Comparison of ENCODE assay signal across 27 cellular contexts in the genomic region with DNA sequence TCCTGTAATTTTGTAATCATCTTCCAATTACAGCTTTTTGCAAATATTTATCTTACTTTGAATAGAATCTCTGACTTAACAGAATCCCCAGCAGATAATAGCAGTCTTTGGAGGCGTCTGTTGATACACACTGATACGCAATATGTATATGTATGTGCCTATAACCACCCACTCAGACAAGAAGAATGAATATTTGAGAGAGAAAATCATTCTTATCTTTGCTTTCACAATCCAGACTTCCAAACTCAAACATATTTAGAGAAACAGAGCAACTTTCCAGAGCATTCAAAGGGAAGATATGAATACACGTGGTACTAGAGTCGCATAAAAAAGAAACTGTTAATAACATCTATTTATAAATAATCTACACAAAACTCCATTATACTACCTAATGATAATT. TPM values are rescaled to one million over a fixed set of nuclear protein-coding genes. Genes with fewer than 3 reads are reported as not detected.
"Had no signal": no experiment of that assay in that cellular context is flagged by ENCODE, and none has a peak within 500 bp of the region (broad histone marks: within the 10 kb centered on the region; RNA-seq: fewer than 3 reads in every experiment).

No MANE protein-coding gene starts in this region.

- H3K36me3 ChIP-seq: prostate gland, right lobe of liver, spleen, tibial nerve had no signal

- H3K4me3 ChIP-seq: coronary artery, lung, prostate gland, right lobe of liver, spleen, testis, tibial nerve had no signal

- H3K4me1 ChIP-seq: foreskin keratinocyte, parathyroid adenoma, prostate gland had no signal

- H3K4me3 Mint-ChIP-seq: endodermal cell; immature natural killer cell; naive B cell; nephron; stimulated activated memory B cell treated with anti-CD40 and anti-IgM and Interleukin-4, amounts not matched to agents 10 μg/mL and 1 μg/mL and 100 μg/mL, for 72 hours; stimulated activated naive CD8-positive, alpha-beta T cell treated with anti-CD3 and anti-CD28 coated beads, Interleukin-15, Interleukin-2, amounts not matched to agents 100 ng/mL and 50 ng/mL, for 24 hours had no signal

- H3K27ac Mint-ChIP-seq: endodermal cell; immature natural killer cell; naive B cell; nephron; stimulated activated memory B cell treated with anti-CD40 and anti-IgM and Interleukin-4, amounts not matched to agents 10 μg/mL and 1 μg/mL and 100 μg/mL, for 72 hours; stimulated activated naive CD8-positive, alpha-beta T cell treated with anti-CD3 and anti-CD28 coated beads, Interleukin-15, Interleukin-2, amounts not matched to agents 100 ng/mL and 50 ng/mL, for 24 hours had no signal

- DNase-seq: effector CD4-positive, alpha-beta T cell; endodermal cell; erythroblast; foreskin keratinocyte; immature natural killer cell; left colon; left ventricle myocardium superior; mesendoderm; naive B cell; right lobe of liver; spleen; stimulated activated CD4-positive, alpha-beta T cell treated with anti-CD3 and anti-CD28 coated beads, Interleukin-15, amount 100 ng/mL, for 24 hours; stimulated activated CD4-positive, alpha-beta T cell treated with anti-CD3 and anti-CD28 coated beads, Interleukin-1b, Interleukin-23, amount 100 ng/mL, for 48 hours; stimulated activated CD4-positive, alpha-beta T cell treated with anti-CD3 and anti-CD28 coated beads, Interleukin-4, amount 100 ng/mL, for 24 hours; testis had no signal

- H3K9me3 ChIP-seq: prostate gland, right lobe of liver, spleen, testis, tibial nerve had no signal

- H3K27ac ChIP-seq: coronary artery, foreskin keratinocyte, parathyroid adenoma, prostate gland, right lobe of liver, spleen, testis, tibial nerve had no signal

- H3K27me3 ChIP-seq: testis had no signal

- H2AFZ ChIP-seq: parathyroid adenoma had no signal

- H3K79me2 ChIP-seq: parathyroid adenoma had no signal

- H3K9me3 Mint-ChIP-seq: endodermal cell; naive B cell; nephron; stimulated activated memory B cell treated with anti-CD40 and anti-IgM and Interleukin-4, amounts not matched to agents 10 μg/mL and 1 μg/mL and 100 μg/mL, for 72 hours; stimulated activated naive CD8-positive, alpha-beta T cell treated with anti-CD3 and anti-CD28 coated beads, Interleukin-15, Interleukin-2, amounts not matched to agents 100 ng/mL and 50 ng/mL, for 24 hours had no signal

- H3K9ac ChIP-seq: parathyroid adenoma had no signal

- FAIRE-seq: endothelial cell of umbilical vein had no signal

- H3K36me3 Mint-ChIP-seq: immature natural killer cell; stimulated activated memory B cell treated with anti-CD40 and anti-IgM and Interleukin-4, amounts not matched to agents 10 μg/mL and 1 μg/mL and 100 μg/mL, for 72 hours had no signal

RNA-seq across cellular contexts. Expression of a gene that starts 6.1 kb away (rescaled TPM):
- total RNA-seq: dermis microvascular lymphatic vessel endothelial cell, endothelial cell of umbilical vein, foreskin keratinocyte, kidney epithelial cell, renal cortical epithelial cell had no signal
